ENCODE assay signal across 1 cellular context in genomic region chr15:48880070-48880634, GRCh38.
TF ChIP-seq lines count a peak whose summit lies in the region.

No MANE protein-coding gene starts in this region.

TF ChIP-seq in HEK293, 187 proteins besides CTCF, POLR2A, EP300 and RAD21 (continued from another document):
- TF ChIP-seq ZNF639 (tag by site-specific recombination; IDR thresholded peaks at IDR 0.05) (peak; percentile 30; the same call in 1 of the 2 replicates), ZNF350 (tag by site-specific recombination; IDR thresholded peaks at IDR 0.05) (no peak), TCF7L2 (IDR thresholded peaks at IDR 0.05; ENCODE audit: borderline replicate concordance, low read depth, low read length) (no peak), ZNF280C (tag by site-specific recombination; IDR thresholded peaks at IDR 0.05) (no peak), ZNF324 (tag by site-specific recombination; IDR thresholded peaks at IDR 0.05) (no peak), ZNF707 (tag by site-specific recombination; IDR thresholded peaks at IDR 0.05) (no peak), ZNF776 (tag by site-specific recombination; IDR thresholded peaks at IDR 0.05; ENCODE audit: borderline replicate concordance) (no peak), ZNF202 (tag by site-specific recombination; IDR thresholded peaks at IDR 0.05; ENCODE audit: borderline replicate concordance) (no peak), ZNF530 (tag by site-specific recombination; IDR thresholded peaks at IDR 0.05; ENCODE audit: low read depth) (no peak), ZNF211 (tag by site-specific recombination; IDR thresholded peaks at IDR 0.05; ENCODE audit: low read depth) (no peak), ZNF830 (tag by site-specific recombination; IDR thresholded peaks at IDR 0.05; ENCODE audit: low read depth) (no peak), ZNF629 (tag by site-specific recombination; IDR thresholded peaks at IDR 0.05) (peak; percentile 71; the same call in 1 of the 2 replicates), ZNF24 (tag by site-specific recombination; IDR thresholded peaks at IDR 0.05) (no peak; the same call in 1 of the 2 replicates), ZNF398 (tag by site-specific recombination; IDR thresholded peaks at IDR 0.05) (peak; percentile 76)
